10 cellular contexts compared by ENCODE assay signal in the genomic region with DNA sequence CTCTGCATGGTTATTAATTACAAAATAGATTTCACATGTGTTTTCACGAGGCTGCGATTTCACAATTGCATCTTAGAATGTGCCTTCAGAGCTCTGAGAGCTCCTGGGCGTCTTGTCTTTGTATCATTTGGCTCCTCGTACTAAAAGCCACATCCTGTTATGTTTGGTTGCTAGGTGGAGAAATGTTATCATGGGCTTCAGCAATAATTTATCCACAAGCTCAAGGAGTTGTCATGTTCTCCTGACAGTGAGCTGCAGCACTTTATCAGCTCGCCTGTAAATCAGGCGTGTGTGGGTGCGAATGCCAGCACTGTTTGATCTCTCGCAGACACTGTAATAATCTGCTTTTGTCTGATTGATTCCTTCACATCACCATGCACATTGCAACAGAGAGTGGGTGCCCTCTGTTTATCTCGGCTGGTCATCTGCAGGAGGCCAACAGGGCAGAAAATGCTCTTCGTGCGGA.
DNase-seq lines count a peak whose midpoint lies in the region; ATAC-seq and TF ChIP-seq lines count a peak whose summit lies in the region.
"Had no signal": no experiment of that assay in that cellular context is flagged by ENCODE, and none has a peak within 500 bp of the region (broad histone marks: within the 10 kb centered on the region; RNA-seq: fewer than 3 reads in every experiment).

No MANE protein-coding gene starts in this region.

- POLR2A ChIA-PET in GM10248 (lab: Yijun Ruan, JAX) = no interaction called here

- H3K4me1 ChIP-seq in lower lobe of right lung (peaks cover 16% of the 10 kb centered on the region), uterus (no peaks in the 10 kb centered on the region), trophoblast cell (ENCODE audit: control insufficient read depth in 1 of 2, insufficient read depth in 2 of 2, low read length in 2 of 2) (no peaks in the 10 kb centered on the region)

- intact Hi-C loops in lower lobe of right lung (cut with DNase I) = no loop called here
- intact Hi-C loops in uterus (cut with DNase I; ENCODE audit: low total_unique reads) = no loop called here

- H3K23ac ChIP-seq in trophoblast cell (ENCODE audit: low read length) = no peak overlapping the region

- no peaks in the 10 kb centered on the region for H3K79me2 ChIP-seq in trophoblast cell (ENCODE audit: control insufficient read depth, insufficient read depth, low read length, poor library complexity)

- peak; percentile 77 to 84 for ATAC-seq in lower lobe of right lung

- no peak overlapping the region for H4K8ac ChIP-seq in trophoblast cell (ENCODE audit: low read depth, low read length)

- no peak overlapping the region for H3K4me3 ChIP-seq in lower lobe of right lung
- no peak overlapping the region for H3K4me3 ChIP-seq in uterus
- no peak overlapping the region for H3K4me3 ChIP-seq in trophoblast cell (ENCODE audit: low read depth, low read length)

- no peaks in the 10 kb centered on the region for H3K9me3 ChIP-seq in lower lobe of right lung
- H3K9me3 ChIP-seq in uterus = no peaks in the 10 kb centered on the region
- peaks cover 2% of the 10 kb centered on the region for H3K9me3 ChIP-seq in trophoblast cell (ENCODE audit: insufficient read depth, low read depth, low read length)

- CTCF ChIA-PET in GM10248 (lab: Yijun Ruan, JAX) = interaction anchor here (1.6 kb wide), 1 partner anchor 7 kb away, joined by 4 read pairs; no protein-coding TSS in a partner anchor

- peak overlapping the region; percentile 58 for H3K27ac ChIP-seq in lower lobe of right lung
- no peak overlapping the region for H3K27ac ChIP-seq in uterus
- no peak overlapping the region for H3K27ac ChIP-seq in trophoblast cell (ENCODE audit: low read depth, low read length)

- H3K4ac ChIP-seq in trophoblast cell (ENCODE audit: low read depth, low read length) = no peak overlapping the region

- no peak overlapping the region for H2BK12ac ChIP-seq in trophoblast cell (ENCODE audit: low read length)

- no peaks in the 10 kb centered on the region for H3K36me3 ChIP-seq in lower lobe of right lung
- no peaks in the 10 kb centered on the region for H3K36me3 ChIP-seq in uterus
- H3K36me3 ChIP-seq in trophoblast cell (ENCODE audit: control insufficient read depth in 1 of 2, insufficient read depth in 2 of 2, low read length in 2 of 2) = no peaks in the 10 kb centered on the region

- H3K79me1 ChIP-seq in trophoblast cell (ENCODE audit: low read length) = no peaks in the 10 kb centered on the region

- DNase-seq in activated gamma-delta T cell treated with Interleukin-2 at 50 U/mL for 16 hours = peak; percentile 38
- no peak for DNase-seq in activated gamma-delta T cell (lab: John Stamatoyannopoulos, UW)
- peak; percentile 41 for DNase-seq in activated T-helper 1 cell treated with Interleukin-2 at 50 U/mL for 16 hours (ENCODE audit: low read depth)
- peak; percentile 49 for DNase-seq in lower lobe of right lung
- peak; percentile 24 to 53 for DNase-seq in uterus
- DNase-seq in NCI-H1694 treated with DMSO at 0.1 percent for 48 hours (lab: John Stamatoyannopoulos, UW) = no peak
- DNase-seq in trophoblast cell = no peak
- no peak for DNase-seq in GM10248 (ENCODE audit: extremely low spot score)
- DNase-seq: ACHN, NCI-H524 treated with DMSO at 0.1 percent for 48 hours had no signal

- no peak overlapping the region for H2AK5ac ChIP-seq in trophoblast cell (ENCODE audit: low read length)

- H3K27me3 ChIP-seq in lower lobe of right lung (ENCODE audit: low read depth) (no peaks in the 10 kb centered on the region), uterus (no peaks in the 10 kb centered on the region), trophoblast cell (ENCODE audit: insufficient read depth, low read length) (no peaks in the 10 kb centered on the region)

- H2AFZ ChIP-seq in trophoblast cell (ENCODE audit: insufficient read depth, low read length, poor library complexity) = no peak overlapping the region

- H2BK5ac ChIP-seq in trophoblast cell (ENCODE audit: low read depth, low read length, poor library complexity) = no peak overlapping the region

- TF ChIP-seq CTCF in lower lobe of right lung (IDR thresholded peaks at IDR 0.05) (no peak), uterus (IDR thresholded peaks at IDR 0.05) (no peak), GM10248 (IDR thresholded peaks at IDR 0.05; ENCODE audit: control extremely low read depth, extremely low read depth, low read depth, missing control alignments) (no peak)

- H3K14ac ChIP-seq in trophoblast cell (ENCODE audit: low read length) = no peak overlapping the region

- no peak overlapping the region for H4K91ac ChIP-seq in trophoblast cell (ENCODE audit: low read depth, low read length)

- no peak for TF ChIP-seq POLR2A in uterus (IDR thresholded peaks at IDR 0.05)

- no CpG with 5 or more reads among the region's 11 CpGs for WGBS in trophoblast cell (ENCODE audit: extremely low coverage, insufficient coverage, insufficient read length)

- H2BK120ac ChIP-seq in trophoblast cell (ENCODE audit: insufficient read depth, low read length, poor library complexity) = no peak overlapping the region

- no peak overlapping the region for H3K18ac ChIP-seq in trophoblast cell (ENCODE audit: low read length)

- no peak overlapping the region for H3K4me2 ChIP-seq in trophoblast cell (ENCODE audit: low read length)

- H4K12ac ChIP-seq in trophoblast cell (ENCODE audit: low read depth, low read length) = no peak overlapping the region

- no peak overlapping the region for H3K9ac ChIP-seq in trophoblast cell (ENCODE audit: low read length)

Comparison
In these comparisons a context has a peak if more than half of its experiments do, and no peak if none do; other contexts are left out.
1. DNase-seq: peak in activated gamma-delta T cell treated with Interleukin-2 at 50 U/mL for 16 hours (single experiment), activated T-helper 1 cell treated with Interleukin-2 at 50 U/mL for 16 hours (single experiment), lower lobe of right lung (single experiment) and uterus (2 of 2); none in activated gamma-delta T cell (single experiment), NCI-H1694 treated with DMSO at 0.1 percent for 48 hours (single experiment), trophoblast cell (0 of 2) and GM10248 (single experiment).